ENCODE assay signal across 17 cellular contexts in the genomic region with DNA sequence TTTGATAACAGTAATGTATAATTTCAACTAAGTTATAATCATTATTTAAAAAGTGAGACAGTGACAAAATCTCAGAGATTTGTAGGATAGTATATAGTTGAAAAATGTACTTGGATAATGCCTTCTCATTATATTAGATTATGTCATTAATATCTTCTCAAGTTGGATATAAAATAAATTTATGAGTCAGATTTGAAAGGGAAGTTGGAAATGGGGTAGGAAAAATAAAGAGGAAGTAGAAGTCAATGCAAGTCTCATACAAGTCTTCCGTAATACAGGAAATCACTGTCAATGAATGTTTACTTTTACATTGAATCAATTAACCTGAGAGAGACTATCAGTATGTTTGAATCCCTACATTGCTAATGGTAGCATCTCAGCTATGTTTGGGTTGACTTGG. TPM values are rescaled to one million over a fixed set of nuclear protein-coding genes. Genes with fewer than 3 reads are reported as not detected.
A peak's percentile ranks its signal among the peaks of the same experiment; 100 is the strongest.
DNase-seq lines count a peak whose midpoint lies in the region; ATAC-seq, FAIRE-seq and TF ChIP-seq lines count a peak whose summit lies in the region.
"Had no signal": no experiment of that assay in that cellular context is flagged by ENCODE, and none has a peak within 500 bp of the region (broad histone marks: within the 10 kb centered on the region; RNA-seq: fewer than 3 reads in every experiment).

No MANE protein-coding gene starts in this region.

- no peak overlapping the region for H3K4me3 ChIP-seq in endothelial cell of umbilical vein (replicated peaks in 1 of 3; ENCODE audit: insufficient read depth in 1 of 3, low read depth in 1 of 3, low read length in 3 of 3)
- H3K4me3 ChIP-seq in osteoblast (ENCODE audit: insufficient read depth, low read length) = no peak overlapping the region
- H3K4me3 ChIP-seq: BLaER1 treated with 17β-estradiol and CSF1 and Interleukin-3, amounts not matched to agents 10 nM and 100 nM; GM12878; GM23338 had no signal

- peak; percentile 48 for DNase-seq in NOMO-1 treated with DMSO at 0.1 percent for 48 hours (lab: John Stamatoyannopoulos, UW; ENCODE audit: unreplicated experiment)
- no peak for DNase-seq in NOMO-1 treated with dmso at 0.1 percent for 144 hours (lab: John Stamatoyannopoulos, UW; ENCODE audit: unreplicated experiment)
- peak; percentile 57 for DNase-seq in CD1c-positive myeloid dendritic cell (ENCODE audit: extremely low spot score)
- peak; percentile 33 for DNase-seq in MV-4-11 (lab: John Stamatoyannopoulos, UW)
- DNase-seq in endothelial cell of umbilical vein (ENCODE audit: low read depth, low spot score) = peak; percentile 20
- no peak for DNase-seq in osteoblast (ENCODE audit: insufficient read length, low spot score, missing footprints)
- DNase-seq: Calu3; CD4-positive, alpha-beta T cell; DMS 273 treated with DMSO at 0.1 percent for 48 hours; H7 had no signal

- POLR2A ChIA-PET in endothelial cell of umbilical vein (lab: Charles Lee) = no interaction called here

- H3K36me3 ChIP-seq in endothelial cell of umbilical vein (ENCODE audit: control insufficient read depth in 2 of 2, extremely low read depth in 1 of 2, insufficient read depth in 2 of 2, low read length in 2 of 2) (no peaks in the 10 kb centered on the region), osteoblast (ENCODE audit: insufficient read depth, low read length) (no peaks in the 10 kb centered on the region)
- H3K36me3 ChIP-seq: BLaER1 treated with 17β-estradiol and CSF1 and Interleukin-3, amounts not matched to agents 10 nM and 100 nM had no signal

- H3K9me1 ChIP-seq in endothelial cell of umbilical vein (replicated peaks; ENCODE audit: control insufficient read depth, extremely low read depth, insufficient read depth, low read length) = no peaks in the 10 kb centered on the region

- dilution Hi-C loops in endothelial cell of umbilical vein (cut with MboI; ENCODE audit: extremely low pct_ligation_motif_present, low sequenced_read_pairs) = no loop called here

- H3K79me2 ChIP-seq in endothelial cell of umbilical vein (ENCODE audit: control insufficient read depth, insufficient read depth, low read length) (no peaks in the 10 kb centered on the region), osteoblast (ENCODE audit: insufficient read depth, low read length) (no peaks in the 10 kb centered on the region)

- H3K4me2 ChIP-seq in endothelial cell of umbilical vein (ENCODE audit: insufficient read depth, low read length) (peak overlapping the region; percentile 24), osteoblast (ENCODE audit: insufficient read depth, low read length) (no peak overlapping the region)
- H3K4me2 ChIP-seq: GM23338 had no signal

- ATAC-seq in HG02623 (IDR thresholded peaks at IDR 0.05; ENCODE audit: unreplicated experiment) = no peak
- ATAC-seq: GM12878, GM23338, HepG2 had no signal

- FAIRE-seq in endothelial cell of umbilical vein (lab: Jason Lieb, UNC) = no peak
- FAIRE-seq: GM12878, HTR-8/SVneo had no signal

- no peak overlapping the region for H3K9ac ChIP-seq in endothelial cell of umbilical vein (replicated peaks; ENCODE audit: extremely low read depth, insufficient read depth, low read length)
- H3K9ac ChIP-seq: BLaER1 treated with 17β-estradiol and CSF1 and Interleukin-3, amounts not matched to agents 10 nM and 100 nM had no signal

- H2AFZ ChIP-seq in endothelial cell of umbilical vein (ENCODE audit: low read depth, low read length) (no peak overlapping the region), osteoblast (ENCODE audit: low read length) (no peak overlapping the region)
- H2AFZ ChIP-seq: GM23338 had no signal

- intact Hi-C loops in endothelial cell of umbilical vein (cut with micrococcal nuclease) = no loop called here

- no TSS peak for BruUV-seq in endothelial cell of umbilical vein (replicated peaks; lab: Mats Ljungman, UMichigan)

- CTCF ChIA-PET in endothelial cell of umbilical vein (lab: Charles Lee) = no interaction called here

- no peaks in the 10 kb centered on the region for H3K27me3 ChIP-seq in endothelial cell of umbilical vein (ENCODE audit: control insufficient read depth in 2 of 2, insufficient read depth in 2 of 2, low read length in 2 of 2)
- no peaks in the 10 kb centered on the region for H3K27me3 ChIP-seq in osteoblast (ENCODE audit: insufficient read depth, low read length)
- H3K27me3 ChIP-seq: BLaER1 treated with 17β-estradiol and CSF1 and Interleukin-3, amounts not matched to agents 10 nM and 100 nM had no signal

- no peak for TF ChIP-seq CTCF in endothelial cell of umbilical vein (IDR thresholded peaks at IDR 0.05; ENCODE audit: extremely low read depth in 1 of 2, insufficient read depth in 1 of 2, low read depth in 1 of 2, low read length in 2 of 2)
- no peak for TF ChIP-seq CTCF in osteoblast (IDR thresholded peaks at IDR 0.05; ENCODE audit: extremely low read depth, low read depth, low read length)

- no peak for TF ChIP-seq POLR2A in endothelial cell of umbilical vein (IDR thresholded peaks at IDR 0.05; ENCODE audit: low read depth, low read length)

- H4K20me1 ChIP-seq in endothelial cell of umbilical vein (replicated peaks; ENCODE audit: control insufficient read depth, extremely low read depth, insufficient read depth, low read length) = no peaks in the 10 kb centered on the region
- H4K20me1 ChIP-seq in osteoblast (ENCODE audit: insufficient read depth, low read length) = no peaks in the 10 kb centered on the region
- H4K20me1 ChIP-seq: BLaER1 treated with 17β-estradiol and CSF1 and Interleukin-3, amounts not matched to agents 10 nM and 100 nM had no signal

- H3K27ac ChIP-seq in endothelial cell of umbilical vein (ENCODE audit: insufficient read depth, low read depth, low read length) = no peak overlapping the region
- no peak overlapping the region for H3K27ac ChIP-seq in osteoblast (ENCODE audit: low read depth, low read length)
- H3K27ac ChIP-seq: 22Rv1 had no signal

- H3K4me1 ChIP-seq in endothelial cell of umbilical vein (ENCODE audit: control insufficient read depth, extremely low read depth, insufficient read depth, low read length) (peaks cover 5% of the 10 kb centered on the region), osteoblast (ENCODE audit: insufficient read depth, low read length) (peaks cover 2% of the 10 kb centered on the region)

- no peaks in the 10 kb centered on the region for H3K9me3 ChIP-seq in endothelial cell of umbilical vein (replicated peaks; ENCODE audit: control insufficient read depth, insufficient read depth, low read length)
- no peaks in the 10 kb centered on the region for H3K9me3 ChIP-seq in osteoblast (ENCODE audit: low read depth, low read length)

TF ChIP-seq in endothelial cell of umbilical vein, 7 proteins besides CTCF, POLR2A, EP300 and RAD21:
- TF ChIP-seq JUN (IDR thresholded peaks at IDR 0.05; ENCODE audit: borderline replicate concordance, insufficient read depth, insufficient read length, low read depth) (no peak), GATA2 (IDR thresholded peaks at IDR 0.05; ENCODE audit: insufficient read depth, insufficient read length, low read depth, low read length) (no peak), MYC (IDR thresholded peaks at IDR 0.05; ENCODE audit: low read depth, low read length) (no peak), FOS (IDR thresholded peaks at IDR 0.05; ENCODE audit: borderline replicate concordance, insufficient read depth, low read length) (peak; percentile 47)
- TF ChIP-seq, protein P1, sequence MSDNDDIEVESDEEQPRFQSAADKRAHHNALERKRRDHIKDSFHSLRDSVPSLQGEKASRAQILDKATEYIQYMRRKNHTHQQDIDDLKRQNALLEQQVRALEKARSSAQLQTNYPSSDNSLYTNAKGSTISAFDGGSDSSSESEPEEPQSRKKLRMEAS (IDR thresholded peaks at IDR 0.05; ENCODE audit: insufficient read depth, insufficient read length) = no peak

RNA-seq across cellular contexts. Expression of gene RNPC3, which starts 16.3 kb away (rescaled TPM):
- 12.2 and 16.7 TPM in 2 replicates for total RNA-seq in endothelial cell of umbilical vein
- 9.2 and 11.5 TPM in 2 replicates for polyA plus RNA-seq in endothelial cell of umbilical vein
- 6.6 and 8.4 TPM in 2 replicates for polyA plus RNA-seq in endothelial cell of umbilical vein (2011; cell fraction: cytosol; rRNA removed)
- 61.3 and 63.1 TPM in 2 replicates for polyA plus RNA-seq in endothelial cell of umbilical vein (2011; cell fraction: nucleus; rRNA removed)
- 7.3 and 11.8 TPM in 2 replicates for polyA plus RNA-seq in endothelial cell of umbilical vein (2012)
- polyA minus RNA-seq in endothelial cell of umbilical vein = 14.3 and 17.4 TPM in 2 replicates
- 5.4 TPM for polyA minus RNA-seq in endothelial cell of umbilical vein (2011; cell fraction: cytosol; rRNA and poly(A)+ RNA removed)
- polyA minus RNA-seq in endothelial cell of umbilical vein (2011; cell fraction: nucleus; rRNA and poly(A)+ RNA removed) = 34.1 and 57.0 TPM in 2 replicates
- total RNA-seq in osteoblast = 18.5 and 23.3 TPM in 2 replicates

Comparison
In these comparisons a context has a peak if more than half of its experiments do, and no peak if none do; other contexts are left out.
1. DNase-seq: peak in NOMO-1 treated with DMSO at 0.1 percent for 48 hours (single experiment), CD1c-positive myeloid dendritic cell (single experiment), MV-4-11 (single experiment) and endothelial cell of umbilical vein (single experiment); none in NOMO-1 treated with dmso at 0.1 percent for 144 hours (single experiment) and osteoblast (single experiment).